ENCODE assay signal across 8 cellular contexts in genomic region chr2:33598472-33599174, GRCh38.
DNase-seq lines count a peak whose midpoint lies in the region; ATAC-seq and TF ChIP-seq lines count a peak whose summit lies in the region.

No MANE protein-coding gene starts in this region.

- peak; percentile 48 for DNase-seq in D341Med (ENCODE audit: low spot score)
- DNase-seq in astrocyte of the spinal cord (ENCODE audit: low read depth, low spot score), result peak; percentile 41
- DNase-seq in iPS-NIHi11 (ENCODE audit: low spot score), result peak; percentile 32
- DNase-seq in stimulated activated CD4-positive, alpha-beta T cell treated with anti-CD3 and anti-CD28 coated beads, Interleukin-12 subunit alpha, Interleukin-12 subunit beta, amount 100 ng/mL, for 48 hours (ENCODE audit: low read depth in 2 of 3, low spot score in 1 of 3), result peak; percentile 27 to 32 (median 31)
- no peak for DNase-seq in DMS153 (lab: John Stamatoyannopoulos, UW)

- ATAC-seq in GM19455 (IDR thresholded peaks at IDR 0.05; ENCODE audit: unreplicated experiment), result peak; percentile 58
- peak; percentile 46 for ATAC-seq in HG03520 (IDR thresholded peaks at IDR 0.05; ENCODE audit: unreplicated experiment)
- peak; percentile 63 for ATAC-seq in SK-N-SH treated with all-trans-retinoic acid at 6 μM for 48 hours

- in situ Hi-C loops in astrocyte of the spinal cord (cut with HindIII; ENCODE audit: low sequenced_read_pairs), result no loop called here

- peak overlapping the region; percentile 96 for H3K4me3 ChIP-seq in astrocyte of the spinal cord (ENCODE audit: low read depth, low read length)

- no peak for TF ChIP-seq CTCF in astrocyte of the spinal cord (IDR thresholded peaks at IDR 0.05; ENCODE audit: low read depth, low read length)

TF ChIP-seq in SK-N-SH treated with all-trans-retinoic acid at 6 μM for 48 hours, 23 proteins besides CTCF, POLR2A, EP300 and RAD21:
- TF ChIP-seq SNAI2 (CRISPR knock-in tag; IDR thresholded peaks at IDR 0.05) (no peak), CSDC2 (CRISPR knock-in tag; IDR thresholded peaks at IDR 0.05) (no peak), ZFP3 (CRISPR knock-in tag; IDR thresholded peaks at IDR 0.05) (no peak), CSRNP3 (CRISPR knock-in tag; IDR thresholded peaks at IDR 0.05) (no peak), POU6F1 (CRISPR knock-in tag; IDR thresholded peaks at IDR 0.05; ENCODE audit: borderline replicate concordance, low read depth) (no peak), TCF4 (CRISPR knock-in tag; IDR thresholded peaks at IDR 0.05; ENCODE audit: borderline replicate concordance) (no peak), PATZ1 (CRISPR knock-in tag; IDR thresholded peaks at IDR 0.05; ENCODE audit: borderline replicate concordance) (no peak), ZNF70 (CRISPR knock-in tag; IDR thresholded peaks at IDR 0.05) (no peak), ARNTL (CRISPR knock-in tag; IDR thresholded peaks at IDR 0.05; ENCODE audit: borderline replicate concordance, low read depth) (no peak), OSR1 (CRISPR knock-in tag; IDR thresholded peaks at IDR 0.05) (no peak)
